In genomic region chr10:135601-136464, GRCh38 we compare ENCODE assay signal across 8 cellular contexts. TPM values are rescaled to one million over a fixed set of nuclear protein-coding genes. Genes with fewer than 3 reads are reported as not detected.
DNase-seq lines count a peak whose midpoint lies in the region; ATAC-seq and TF ChIP-seq lines count a peak whose summit lies in the region.

No MANE protein-coding gene starts in this region.

- H3K36me3 ChIP-seq in mucosa of stomach (ENCODE audit: control insufficient read depth, insufficient read depth, low read length), result no peaks in the 10 kb centered on the region

- H3K4me3 ChIP-seq in epithelial cell of proximal tubule (ENCODE audit: low read depth, low read length) (peak overlapping the region; percentile 65), mucosa of stomach (ENCODE audit: low read length) (peak overlapping the region; percentile 47)

- TF ChIP-seq CTCF in 22Rv1 (IDR thresholded peaks at IDR 0.05) (no peak), epithelial cell of proximal tubule (conservative IDR thresholded peaks at IDR 0.05; ENCODE audit: low read depth, low read length) (no peak)

- H3K27me3 ChIP-seq in mucosa of stomach (ENCODE audit: control insufficient read depth, insufficient read depth, low read length), result no peaks in the 10 kb centered on the region

- no peaks in the 10 kb centered on the region for H3K9me3 ChIP-seq in mucosa of stomach (ENCODE audit: control insufficient read depth, low read length)

- DNase-seq in NCI-H82 treated with DMSO at 0.1 percent for 48 hours (lab: John Stamatoyannopoulos, UW; ENCODE audit: unreplicated experiment) (peak; percentile 3), epithelial cell of proximal tubule (ENCODE audit: low read depth) (no peak)
- DNase-seq in activated T-cell treated with anti-CD3 and anti-CD28 coated beads, Interleukin-2, amount 50 U/mL, for 1 hour, result peak; percentile 79
- DNase-seq in stimulated activated CD8-positive, alpha-beta memory T cell treated with anti-CD3 and anti-CD28 coated beads, Interleukin-7, amount 100 ng/mL, for 24 hours (ENCODE audit: low read depth), result peak; percentile 42

- ATAC-seq in GM18517 (IDR thresholded peaks at IDR 0.05; ENCODE audit: unreplicated experiment) (peak; percentile 42), HG02973 (IDR thresholded peaks at IDR 0.05; ENCODE audit: unreplicated experiment) (peak; percentile 30)

- H3K4me1 ChIP-seq in mucosa of stomach (ENCODE audit: control insufficient read depth, insufficient read depth, low read length), result peaks cover 15% of the 10 kb centered on the region

- H3K27ac ChIP-seq in 22Rv1, result peak overlapping the region; percentile 83

- H3K9ac ChIP-seq in mucosa of stomach (ENCODE audit: low read length), result peak overlapping the region; percentile 89

RNA-seq across cellular contexts. Expression of gene ZMYND11, which starts 0.6 kb away (rescaled TPM):
- 25.5 and 33.8 TPM in 2 replicates for total RNA-seq in epithelial cell of proximal tubule
